ENCODE assay signal across 1 cellular context in the genomic region with DNA sequence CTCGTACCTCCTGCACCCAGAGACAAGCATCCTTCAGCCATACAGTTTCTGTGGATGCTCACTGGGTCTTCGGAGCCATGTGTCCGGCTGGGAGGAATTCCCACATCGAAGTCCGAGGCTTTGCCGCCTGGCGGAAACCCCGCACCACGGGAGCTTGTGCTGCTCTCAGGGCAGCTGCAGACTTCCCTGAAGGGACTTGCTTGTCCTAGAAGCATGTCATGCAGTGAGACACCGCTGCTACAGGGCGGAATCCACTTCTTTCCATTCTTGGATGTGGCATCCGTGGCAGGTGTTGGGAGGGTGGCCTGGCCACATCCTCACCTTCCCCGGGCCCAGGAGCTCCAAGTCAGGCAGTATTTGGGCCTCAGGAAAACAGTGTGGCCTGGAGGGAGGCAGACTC.
TF ChIP-seq lines count a peak whose summit lies in the region.

No MANE protein-coding gene starts in this region.

TF ChIP-seq in A549, 52 proteins besides CTCF, POLR2A, EP300 and RAD21 (continued from another document):
- TF ChIP-seq, protein P1, sequence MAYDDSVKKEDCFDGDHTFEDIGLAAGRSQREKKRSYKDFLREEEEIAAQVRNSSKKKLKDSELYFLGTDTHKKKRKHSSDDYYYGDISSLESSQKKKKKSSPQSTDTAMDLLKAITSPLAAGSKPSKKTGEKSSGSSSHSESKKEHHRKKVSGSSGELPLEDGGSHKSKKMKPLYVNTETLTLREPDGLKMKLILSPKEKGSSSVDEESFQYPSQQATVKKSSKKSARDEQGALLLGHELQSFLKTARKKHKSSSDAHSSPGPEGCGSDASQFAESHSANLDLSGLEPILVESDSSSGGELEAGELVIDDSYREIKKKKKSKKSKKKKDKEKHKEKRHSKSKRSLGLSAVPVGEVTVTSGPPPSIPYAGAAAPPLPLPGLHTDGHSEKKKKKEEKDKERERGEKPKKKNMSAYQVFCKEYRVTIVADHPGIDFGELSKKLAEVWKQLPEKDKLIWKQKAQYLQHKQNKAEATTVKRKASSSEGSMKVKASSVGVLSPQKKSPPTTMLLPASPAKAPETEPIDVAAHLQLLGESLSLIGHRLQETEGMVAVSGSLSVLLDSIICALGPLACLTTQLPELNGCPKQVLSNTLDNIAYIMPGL (CRISPR knock-in tag; IDR thresholded peaks at IDR 0.05; ENCODE audit: borderline replicate concordance), result no peak
- TF ChIP-seq PBX3 (IDR thresholded peaks at IDR 0.05) (no peak), CHD4 (IDR thresholded peaks at IDR 0.05; ENCODE audit: borderline replicate concordance) (no peak), CEBPB (IDR thresholded peaks at IDR 0.05) (no peak), RNF2 (IDR thresholded peaks at IDR 0.05; ENCODE audit: borderline replicate concordance, low read depth) (no peak), MAX (IDR thresholded peaks at IDR 0.05) (no peak), KDM1A (IDR thresholded peaks at IDR 0.05; ENCODE audit: low read depth) (no peak), HOXA7 (CRISPR knock-in tag; IDR thresholded peaks at IDR 0.05) (no peak), CBX8 (IDR thresholded peaks at IDR 0.05) (no peak), JUNB (IDR thresholded peaks at IDR 0.05) (no peak)
- TF ChIP-seq, protein P2, sequence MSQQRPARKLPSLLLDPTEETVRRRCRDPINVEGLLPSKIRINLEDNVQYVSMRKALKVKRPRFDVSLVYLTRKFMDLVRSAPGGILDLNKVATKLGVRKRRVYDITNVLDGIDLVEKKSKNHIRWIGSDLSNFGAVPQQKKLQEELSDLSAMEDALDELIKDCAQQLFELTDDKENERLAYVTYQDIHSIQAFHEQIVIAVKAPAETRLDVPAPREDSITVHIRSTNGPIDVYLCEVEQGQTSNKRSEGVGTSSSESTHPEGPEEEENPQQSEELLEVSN (IDR thresholded peaks at IDR 0.05; ENCODE audit: borderline replicate concordance, low read depth), result no peak
- TF ChIP-seq, protein P3, sequence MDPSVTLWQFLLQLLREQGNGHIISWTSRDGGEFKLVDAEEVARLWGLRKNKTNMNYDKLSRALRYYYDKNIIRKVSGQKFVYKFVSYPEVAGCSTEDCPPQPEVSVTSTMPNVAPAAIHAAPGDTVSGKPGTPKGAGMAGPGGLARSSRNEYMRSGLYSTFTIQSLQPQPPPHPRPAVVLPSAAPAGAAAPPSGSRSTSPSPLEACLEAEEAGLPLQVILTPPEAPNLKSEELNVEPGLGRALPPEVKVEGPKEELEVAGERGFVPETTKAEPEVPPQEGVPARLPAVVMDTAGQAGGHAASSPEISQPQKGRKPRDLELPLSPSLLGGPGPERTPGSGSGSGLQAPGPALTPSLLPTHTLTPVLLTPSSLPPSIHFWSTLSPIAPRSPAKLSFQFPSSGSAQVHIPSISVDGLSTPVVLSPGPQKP (IDR thresholded peaks at IDR 0.05; ENCODE audit: low read depth, low read length), result no peak
